In the genomic region with DNA sequence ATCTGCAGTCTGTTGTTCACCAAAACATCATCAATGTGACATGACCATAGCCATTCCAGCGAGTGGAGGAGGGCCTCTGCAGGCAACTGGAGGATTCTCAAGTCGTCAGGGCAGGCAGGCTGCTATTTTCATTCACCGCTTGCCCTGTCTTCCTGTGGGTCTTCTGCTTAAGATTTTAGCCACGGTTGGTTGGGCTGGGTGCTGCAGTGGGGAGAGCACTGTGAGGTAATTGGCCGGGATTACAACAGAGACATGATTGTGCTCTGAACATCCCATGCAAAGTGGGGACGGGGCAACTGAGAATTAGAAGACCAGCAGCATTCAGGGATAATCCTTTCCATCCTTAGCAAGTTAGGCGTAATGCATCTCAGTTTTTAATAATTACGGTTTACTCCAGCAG, we compare ENCODE assay signal across 15 cellular contexts.
"Had no signal": no experiment of that assay in that cellular context is flagged by ENCODE, and none has a peak within 500 bp of the region (broad histone marks: within the 10 kb centered on the region; RNA-seq: fewer than 3 reads in every experiment).

No MANE protein-coding gene starts in this region.

- H3K36me3 ChIP-seq: adrenal gland, esophagus muscularis mucosa, ovary, upper lobe of left lung had no signal

- H3K9me3 Mint-ChIP-seq: activated naive CD4-positive, alpha-beta T cell treated with anti-CD3 and anti-CD28 coated beads, Interleukin-2, amount 50 U/mL, for 24 hours had no signal

- ATAC-seq: activated CD8-positive, alpha-beta memory T cell treated with anti-CD3 and anti-CD28 coated beads, Interleukin-2, amount 10 ng/mL, durations not matched to agents 7 days and 5 days; left ventricle myocardium superior had no signal

- H3K4me3 ChIP-seq: adrenal gland, esophagus muscularis mucosa, hepatocyte, ovary, SK-N-MC, upper lobe of left lung had no signal

- H3K27ac ChIP-seq: adrenal gland, esophagus muscularis mucosa, hepatocyte, ovary, SK-N-MC, upper lobe of left lung had no signal

- H3K9me3 ChIP-seq: adrenal gland, esophagus muscularis mucosa, ovary, upper lobe of left lung had no signal

- H3K27me3 ChIP-seq: adrenal gland, esophagus muscularis mucosa, hepatocyte, ovary, upper lobe of left lung had no signal

- H3K4me1 ChIP-seq: adrenal gland, esophagus muscularis mucosa, upper lobe of left lung had no signal

- H3K79me2 ChIP-seq: hepatocyte had no signal

- H3K4me2 ChIP-seq: hepatocyte had no signal

- H3K4me3 Mint-ChIP-seq: activated CD8-positive, alpha-beta memory T cell treated with anti-CD3 and anti-CD28 coated beads, Interleukin-2, amount 10 ng/mL, durations not matched to agents 7 days and 5 days; activated naive CD4-positive, alpha-beta T cell treated with anti-CD3 and anti-CD28 coated beads, Interleukin-2, amount 50 U/mL, for 24 hours had no signal

- DNase-seq: activated CD4-positive, alpha-beta T cell treated with anti-CD3 and anti-CD28 coated beads, Interleukin-2, amount 50 U/mL, for 48 hours; activated CD8-positive, alpha-beta memory T cell treated with anti-CD3 and anti-CD28 coated beads, Interleukin-2, amount 10 ng/mL, durations not matched to agents 7 days and 5 days; activated effector memory CD4-positive, alpha-beta T cell treated with anti-CD3 and anti-CD28 coated beads, Interleukin-2, amount 50 U/mL, for 16 hours; activated T-cell treated with anti-CD3 and anti-CD28 coated beads, Interleukin-2, amount 50 U/mL, for 1 hour; adrenal gland; left ventricle myocardium superior; ovary; stimulated activated naive CD4-positive, alpha-beta T cell; T-helper 1 cell; T1000; upper lobe of left lung had no signal

- H3K4me1 Mint-ChIP-seq: activated naive CD4-positive, alpha-beta T cell treated with anti-CD3 and anti-CD28 coated beads, Interleukin-2, amount 50 U/mL, for 24 hours had no signal

- H3K27ac Mint-ChIP-seq: activated CD8-positive, alpha-beta memory T cell treated with anti-CD3 and anti-CD28 coated beads, Interleukin-2, amount 10 ng/mL, durations not matched to agents 7 days and 5 days; activated naive CD4-positive, alpha-beta T cell treated with anti-CD3 and anti-CD28 coated beads, Interleukin-2, amount 50 U/mL, for 24 hours had no signal

- H2AFZ ChIP-seq: hepatocyte had no signal

- H3K27me3 Mint-ChIP-seq: activated CD8-positive, alpha-beta memory T cell treated with anti-CD3 and anti-CD28 coated beads, Interleukin-2, amount 10 ng/mL, durations not matched to agents 7 days and 5 days; activated naive CD4-positive, alpha-beta T cell treated with anti-CD3 and anti-CD28 coated beads, Interleukin-2, amount 50 U/mL, for 24 hours had no signal
